In genomic region chr3:128103277-128103676, GRCh38 we compare ENCODE assay signal across 30 cellular contexts.
"Had no signal": no experiment of that assay in that cellular context is flagged by ENCODE, and none has a peak within 500 bp of the region (broad histone marks: within the 10 kb centered on the region; RNA-seq: fewer than 3 reads in every experiment).

No MANE protein-coding gene starts in this region.

- H3K4me1 ChIP-seq: sigmoid colon, thyroid gland, vagina had no signal

- H3K27ac ChIP-seq: neutrophil, ovary, parathyroid adenoma, psoas muscle, right lobe of liver, sigmoid colon, stomach, thoracic aorta, thyroid gland, tibial nerve, upper lobe of left lung, vagina had no signal

- H2AFZ ChIP-seq: parathyroid adenoma had no signal

- H3K27ac Mint-ChIP-seq: natural killer cell treated with Interleukin-12 subunit alpha and Interleukin-12 subunit beta and Interleukin-15 and Interleukin-18, amount 100 ng/mL, for 72 hours; progenitor cell of endocrine pancreas; stimulated activated effector memory CD8-positive, alpha-beta T cell treated with anti-CD3 and anti-CD28 coated beads, Interleukin-12 subunit alpha, Interleukin-12 subunit beta, amount 100 ng/mL, for 72 hours; stimulated activated naive B cell treated with anti-CD40 and anti-IgM and Interleukin-4, amounts not matched to agents 10 μg/mL and 1 μg/mL and 100 μg/mL, for 72 hours; stimulated activated naive CD8-positive, alpha-beta T cell treated with anti-CD3 and anti-CD28 coated beads, Interleukin-15, Interleukin-2, amounts not matched to agents 100 ng/mL and 50 ng/mL, for 24 hours had no signal

- H3K9me3 Mint-ChIP-seq: natural killer cell treated with Interleukin-12 subunit alpha and Interleukin-12 subunit beta and Interleukin-15 and Interleukin-18, amount 100 ng/mL, for 72 hours; nephron progenitor cell; neural crest cell; stimulated activated effector memory CD8-positive, alpha-beta T cell treated with anti-CD3 and anti-CD28 coated beads, Interleukin-12 subunit alpha, Interleukin-12 subunit beta, amount 100 ng/mL, for 72 hours; stimulated activated naive B cell treated with anti-CD40 and anti-IgM and Interleukin-4, amounts not matched to agents 10 μg/mL and 1 μg/mL and 100 μg/mL, for 72 hours; stimulated activated naive CD8-positive, alpha-beta T cell treated with anti-CD3 and anti-CD28 coated beads, Interleukin-15, Interleukin-2, amounts not matched to agents 100 ng/mL and 50 ng/mL, for 24 hours had no signal

- H3K9ac ChIP-seq: parathyroid adenoma had no signal

- H3K36me3 ChIP-seq: ovary had no signal

- FAIRE-seq: small intestine, urothelium cell line had no signal

- H3K27me3 ChIP-seq: neutrophil, ovary, right lobe of liver, sigmoid colon, stomach, thyroid gland, tibial nerve, upper lobe of left lung, vagina had no signal

- H3K4me1 Mint-ChIP-seq: stimulated activated effector memory CD8-positive, alpha-beta T cell treated with anti-CD3 and anti-CD28 coated beads, Interleukin-12 subunit alpha, Interleukin-12 subunit beta, amount 100 ng/mL, for 72 hours had no signal

- H3K36me3 Mint-ChIP-seq: natural killer cell treated with Interleukin-12 subunit alpha and Interleukin-12 subunit beta and Interleukin-15 and Interleukin-18, amount 100 ng/mL, for 72 hours had no signal

- DNase-seq: nephron progenitor cell; nucleus accumbens; ovary; posterior cingulate gyrus; psoas muscle; right cardiac atrium; right lobe of liver; sigmoid colon; stimulated activated CD4-positive, alpha-beta T cell treated with anti-CD3 and anti-CD28 coated beads, Interleukin-15, amount 100 ng/mL, for 24 hours; stimulated activated CD4-positive, alpha-beta T cell treated with anti-CD3 and anti-CD28 coated beads, Interleukin-2, amount 100 ng/mL, for 24 hours; stimulated activated CD4-positive, alpha-beta T cell treated with anti-CD3 and anti-CD28 coated beads, Interleukin-2, amount 100 ng/mL, for 48 hours; stimulated activated CD4-positive, alpha-beta T cell treated with anti-CD3 and anti-CD28 coated beads, Interleukin-4, amount 100 ng/mL, for 24 hours; stimulated activated naive B cell treated with anti-CD40 and anti-IgM and Interleukin-4, amounts not matched to agents 10 μg/mL and 1 μg/mL and 100 μg/mL, for 72 hours; stimulated activated naive CD4-positive, alpha-beta T cell treated with Interleukin-2 at 50 U/mL for 16 hours; stomach; thyroid gland; trophoblast cell; upper lobe of left lung had no signal

- H3K4me3 Mint-ChIP-seq: natural killer cell treated with Interleukin-12 subunit alpha and Interleukin-12 subunit beta and Interleukin-15 and Interleukin-18, amount 100 ng/mL, for 72 hours; nephron progenitor cell; neural crest cell; stimulated activated effector memory CD8-positive, alpha-beta T cell treated with anti-CD3 and anti-CD28 coated beads, Interleukin-12 subunit alpha, Interleukin-12 subunit beta, amount 100 ng/mL, for 72 hours; stimulated activated naive B cell treated with anti-CD40 and anti-IgM and Interleukin-4, amounts not matched to agents 10 μg/mL and 1 μg/mL and 100 μg/mL, for 72 hours; stimulated activated naive CD8-positive, alpha-beta T cell treated with anti-CD3 and anti-CD28 coated beads, Interleukin-15, Interleukin-2, amounts not matched to agents 100 ng/mL and 50 ng/mL, for 24 hours had no signal

- H3K4me3 ChIP-seq: ovary, psoas muscle, right lobe of liver, sigmoid colon, stomach, thoracic aorta, thyroid gland, tibial nerve, upper lobe of left lung, vagina had no signal

- H3K27me3 Mint-ChIP-seq: natural killer cell treated with Interleukin-12 subunit alpha and Interleukin-12 subunit beta and Interleukin-15 and Interleukin-18, amount 100 ng/mL, for 72 hours; progenitor cell of endocrine pancreas; stimulated activated naive B cell treated with anti-CD40 and anti-IgM and Interleukin-4, amounts not matched to agents 10 μg/mL and 1 μg/mL and 100 μg/mL, for 72 hours; stimulated activated naive CD8-positive, alpha-beta T cell treated with anti-CD3 and anti-CD28 coated beads, Interleukin-15, Interleukin-2, amounts not matched to agents 100 ng/mL and 50 ng/mL, for 24 hours had no signal

- H3K9me3 ChIP-seq: neutrophil, ovary, psoas muscle, right lobe of liver, sigmoid colon, stomach, thoracic aorta, thyroid gland, tibial nerve, upper lobe of left lung, vagina had no signal
